ENCODE assay signal across 1 cellular context in genomic region chr3:179196700-179197099, GRCh38.
TF ChIP-seq lines count a peak whose summit lies in the region.

No MANE protein-coding gene starts in this region.

TF ChIP-seq in GM12878, 131 proteins besides CTCF, POLR2A, EP300 and RAD21:
- TF ChIP-seq NFYA (IDR thresholded peaks at IDR 0.05; ENCODE audit: borderline replicate concordance, low read depth, low read length): no peak
- no peak for TF ChIP-seq FOS (IDR thresholded peaks at IDR 0.05; ENCODE audit: borderline replicate concordance, extremely low read depth, insufficient read length)
- no peak for TF ChIP-seq SPI1 (IDR thresholded peaks at IDR 0.05; ENCODE audit: borderline replicate concordance, insufficient read depth, low read depth, low read length)
- no peak for TF ChIP-seq MYB (IDR thresholded peaks at IDR 0.05; ENCODE audit: borderline replicate concordance, low read depth, low read length)
- TF ChIP-seq LARP7 (IDR thresholded peaks at IDR 0.05): no peak
- no peak for TF ChIP-seq CEBPB (IDR thresholded peaks at IDR 0.05; ENCODE audit: borderline replicate concordance in 1 of 2, low read depth in 2 of 2, low read length in 2 of 2)
- no peak for TF ChIP-seq EGR1 (IDR thresholded peaks at IDR 0.05; ENCODE audit: borderline replicate concordance in 1 of 2, low read depth in 2 of 2, low read length in 2 of 2)
TF ChIP-seq in GM12878: peak in this region for 0.
